Comparison of ENCODE assay signal across 31 cellular contexts in the genomic region with DNA sequence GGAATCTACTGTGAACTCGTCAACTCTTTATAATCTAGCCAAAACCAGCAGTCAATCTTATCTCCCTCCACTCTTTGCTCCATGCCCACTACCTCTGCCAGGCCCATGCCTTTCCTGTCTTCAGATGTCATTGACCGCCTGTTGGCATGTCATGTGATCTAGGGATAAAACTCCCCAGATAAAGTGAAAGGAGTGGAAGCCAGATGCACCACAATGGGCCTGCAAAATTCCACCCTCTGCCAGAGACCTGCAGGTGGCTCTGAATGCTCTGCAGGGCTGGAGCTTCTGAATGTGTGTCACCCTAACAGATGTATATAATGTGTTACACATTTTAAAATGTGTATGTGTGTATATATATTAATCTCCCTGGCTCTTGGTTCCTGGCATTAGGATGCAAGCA. TPM values are rescaled to one million over a fixed set of nuclear protein-coding genes. Genes with fewer than 3 reads are reported as not detected.
DNase-seq lines count a peak whose midpoint lies in the region; ATAC-seq, FAIRE-seq and TF ChIP-seq lines count a peak whose summit lies in the region.
"Had no signal": no experiment of that assay in that cellular context is flagged by ENCODE, and none has a peak within 500 bp of the region (broad histone marks: within the 10 kb centered on the region; RNA-seq: fewer than 3 reads in every experiment).

No MANE protein-coding gene starts in this region.

- in situ Hi-C loops in K562 (cut with MboI): no loop called here

- no peak overlapping the region for H3K4me3 ChIP-seq in breast epithelium
- no peak overlapping the region for H3K4me3 ChIP-seq in GM23338
- no peak overlapping the region for H3K4me3 ChIP-seq in PC-9
- no peak overlapping the region for H3K4me3 ChIP-seq in K562
- H3K4me3 ChIP-seq in vagina: no peak overlapping the region
- H3K4me3 ChIP-seq: BLaER1, GM12878 had no signal

- ATAC-seq in GM23338 (peak; percentile 35; the same call in 2 of the 3 replicates), K562 (no peak)
- ATAC-seq: GM12878 had no signal

- no peak for FAIRE-seq in K562 (lab: Jason Lieb, UNC)
- FAIRE-seq: A204.1, GM12878, GM12892, GM18507 had no signal

- no peaks in the 10 kb centered on the region for H3K9me1 ChIP-seq in K562 (ENCODE audit: control insufficient read depth, insufficient read depth, low read length)

- H3K9me3 Mint-ChIP-seq in MCF 10A (ENCODE audit: unreplicated experiment) (no peaks in the 10 kb centered on the region), GM23338 (no peaks in the 10 kb centered on the region)
- H3K9me3 Mint-ChIP-seq: CD4-positive, alpha-beta memory T cell; CD8-positive, alpha-beta memory T cell had no signal

- H3K79me2 ChIP-seq in GM23338 (replicated peaks; ENCODE audit: insufficient read depth) (no peaks in the 10 kb centered on the region), PC-9 (ENCODE audit: low read depth) (no peaks in the 10 kb centered on the region), K562 (ENCODE audit: control insufficient read depth, insufficient read depth, low read length) (no peaks in the 10 kb centered on the region)

- intact Hi-C loops in MCF 10A (cut with micrococcal nuclease): no loop called here
- intact Hi-C loops in breast epithelium (cut with DNase I; ENCODE audit: low total_unique reads): no loop called here
- intact Hi-C loops in PC-9 (cut with micrococcal nuclease; ENCODE audit: unreplicated experiment): no loop called here
- intact Hi-C loops in K562 (cut with micrococcal nuclease): no loop called here
- intact Hi-C loops in vagina (cut with DNase I): no loop called here

- H3K9me2 ChIP-seq in GM23338 (ENCODE audit: insufficient read depth) (0 out of 2 replicates have a peak, but pooled peaks cover 3% of the 10 kb centered on the region), PC-9 (ENCODE audit: insufficient read depth) (no peaks in the 10 kb centered on the region)

- H3K27me3 ChIP-seq in breast epithelium: no peaks in the 10 kb centered on the region
- H3K27me3 ChIP-seq in GM23338 (ENCODE audit: insufficient read depth): no peaks in the 10 kb centered on the region
- no peaks in the 10 kb centered on the region for H3K27me3 ChIP-seq in PC-9 (ENCODE audit: insufficient read depth, low read depth)
- H3K27me3 ChIP-seq in K562 (ENCODE audit: control insufficient read depth in 2 of 2, insufficient read depth in 2 of 2, low read length in 2 of 2): peaks cover 0 to 15% of the 10 kb centered on the region in 2 experiments; a peak in 2 of 5 replicates
- no peaks in the 10 kb centered on the region for H3K27me3 ChIP-seq in vagina
- H3K27me3 ChIP-seq: BE2C, BLaER1 had no signal

- H3K27ac Mint-ChIP-seq in MCF 10A (ENCODE audit: low read depth, unreplicated experiment) (peak overlapping the region; percentile 37), GM23338 (no peak overlapping the region)
- H3K27ac Mint-ChIP-seq: CD14-positive monocyte; CD4-positive, alpha-beta memory T cell; CD4-positive, CD25-positive, alpha-beta regulatory T cell; CD8-positive, alpha-beta memory T cell had no signal

- H3K4me3 Mint-ChIP-seq in MCF 10A (ENCODE audit: unreplicated experiment) (no peak overlapping the region), GM23338 (no peak overlapping the region)
- H3K4me3 Mint-ChIP-seq: CD14-positive monocyte; CD4-positive, alpha-beta memory T cell; CD4-positive, CD25-positive, alpha-beta regulatory T cell; CD8-positive, alpha-beta memory T cell had no signal

- peaks cover 21% of the 10 kb centered on the region for H3K4me1 Mint-ChIP-seq in MCF 10A (ENCODE audit: insufficient read depth, unreplicated experiment)
- peaks cover 15% of the 10 kb centered on the region for H3K4me1 Mint-ChIP-seq in GM23338

- no peak overlapping the region for H3K27ac ChIP-seq in breast epithelium
- no peak overlapping the region for H3K27ac ChIP-seq in GM23338 (ENCODE audit: low read depth)
- peak overlapping the region; percentile 44; the same call in 1 of the 2 replicates for H3K27ac ChIP-seq in PC-9
- H3K27ac ChIP-seq in K562 (ENCODE audit: extremely low read depth, low read depth, low read length): no peak overlapping the region
- H3K27ac ChIP-seq in vagina: no peak overlapping the region
- H3K27ac ChIP-seq: BLaER1 had no signal

- no peak overlapping the region for H2AFZ ChIP-seq in GM23338
- H2AFZ ChIP-seq in PC-9: no peak overlapping the region
- H2AFZ ChIP-seq in K562 (ENCODE audit: low read depth, low read length): no peak overlapping the region

- H3K4me1 ChIP-seq in breast epithelium (no peaks in the 10 kb centered on the region), GM23338 (ENCODE audit: insufficient read depth) (0 out of 2 replicates have a peak, but pooled peaks cover 8% of the 10 kb centered on the region), PC-9 (replicated peaks; ENCODE audit: insufficient read depth) (peaks cover 22% of the 10 kb centered on the region), K562 (replicated peaks in 1 of 2; ENCODE audit: control insufficient read depth in 2 of 2, insufficient read depth in 2 of 2, low read length in 2 of 2) (no peaks in the 10 kb centered on the region; a peak in 1 of 5 replicates), vagina (no peaks in the 10 kb centered on the region)
- H3K4me1 ChIP-seq: BE2C had no signal

- TF ChIP-seq POLR2A in breast epithelium (IDR thresholded peaks at IDR 0.05) (no peak), K562 (conservative IDR thresholded peaks at IDR 0.05) (no peak), vagina (IDR thresholded peaks at IDR 0.05) (no peak)

- no peak for TF ChIP-seq EP300 in K562 (IDR thresholded peaks at IDR 0.05; ENCODE audit: low read length)

- POLR2A ChIA-PET in MCF 10A (lab: Yijun Ruan, JAX): interaction anchor here (0.7 to 1.4 kb wide), 8 partner anchors 11 to 128 kb away, joined by 3 to 6 read pairs (median 3); a partner anchor contains a TSS
- POLR2A ChIA-PET in PC-9 (lab: Charles Lee; ENCODE audit: unreplicated experiment): interaction anchor here (0.5 kb wide), 1 partner anchor 830 kb away, joined by 17 read pairs; no protein-coding TSS in a partner anchor
- POLR2A ChIA-PET in K562 (lab: Yijun Ruan, JAX): interaction anchor here (0.9 kb wide), 1 partner anchor 144 kb away, joined by 3 read pairs; no protein-coding TSS in a partner anchor

- H3K36me3 Mint-ChIP-seq in MCF 10A (ENCODE audit: insufficient read depth, unreplicated experiment) (no peaks in the 10 kb centered on the region), GM23338 (ENCODE audit: low read depth) (no peaks in the 10 kb centered on the region)
- H3K36me3 Mint-ChIP-seq: CD4-positive, alpha-beta memory T cell; CD4-positive, CD25-positive, alpha-beta regulatory T cell; CD8-positive, alpha-beta memory T cell had no signal

- no peaks in the 10 kb centered on the region for H3K9me3 ChIP-seq in breast epithelium
- no peaks in the 10 kb centered on the region for H3K9me3 ChIP-seq in PC-9 (ENCODE audit: insufficient read depth, low read depth)
- no peaks in the 10 kb centered on the region for H3K9me3 ChIP-seq in K562 (replicated peaks; ENCODE audit: control insufficient read depth, insufficient read depth, low read depth, low read length)
- H3K9me3 ChIP-seq in vagina: no peaks in the 10 kb centered on the region
- H3K9me3 ChIP-seq: BE2C, BLaER1 had no signal

- WGBS in K562 (ENCODE audit: insufficient coverage, low coverage, missing lambda C conversion rate): 3% methylated on average over 2 of the region's 2 CpGs

- H4K20me1 ChIP-seq in GM23338 (replicated peaks; ENCODE audit: insufficient read depth) (no peaks in the 10 kb centered on the region), PC-9 (ENCODE audit: insufficient read depth) (no peaks in the 10 kb centered on the region), K562 (replicated peaks; ENCODE audit: control insufficient read depth, insufficient read depth, low read length) (no peaks in the 10 kb centered on the region)
- H4K20me1 ChIP-seq: BLaER1 had no signal

- DNase-seq in MCF 10A (ENCODE audit: unreplicated experiment) (no peak), breast epithelium (ENCODE audit: low spot score in 2 of 2) (no peak), GM23338 (ENCODE audit: low spot score) (no peak), PC-9 (no peak), K562 (ENCODE audit: extremely low read depth in 1 of 4, low spot score in 3 of 4) (no peak), activated gamma-delta T cell treated with Interleukin-2 at 50 U/mL for 16 hours (no peak), vagina (ENCODE audit: extremely low spot score in 2 of 2) (no peak)
- DNase-seq: 8988T; ACHN; BE2C; C1 segment of cervical spinal cord; CD4-positive, alpha-beta memory T cell; CD4-positive, CD25-positive, alpha-beta regulatory T cell; CD8-positive, alpha-beta memory T cell; COR-L47; DMS 273 treated with DMSO at 0.1 percent for 48 hours; DMS153; DMS53; DMS79; DND-41; EL; GDM1 had no signal

- H3K36me3 ChIP-seq in breast epithelium (no peaks in the 10 kb centered on the region), GM23338 (ENCODE audit: insufficient read depth) (no peaks in the 10 kb centered on the region), PC-9 (ENCODE audit: low read depth) (no peaks in the 10 kb centered on the region), K562 (ENCODE audit: control insufficient read depth, insufficient read depth, low read length) (no peaks in the 10 kb centered on the region), vagina (no peaks in the 10 kb centered on the region)
- H3K36me3 ChIP-seq: BE2C, BLaER1 had no signal

- CTCF ChIA-PET in MCF 10A (lab: Yijun Ruan, JAX) (interaction anchor here (0.6 to 1.4 kb wide), 4 partner anchors 71 to 234 kb away, joined by 3 to 7 read pairs (median 3); a partner anchor contains a TSS), PC-9 (lab: Charles Lee) (no interaction called here), K562 (lab: Yijun Ruan, JAX; ENCODE audit: low intra/inter-chr PET ratio) (no interaction called here)

- H3F3A ChIP-seq in GM23338 (replicated peaks; ENCODE audit: low read depth) (no peaks in the 10 kb centered on the region), PC-9 (ENCODE audit: insufficient read depth, low read depth) (peaks cover 9% of the 10 kb centered on the region; the same call in 1 of the 2 replicates)

- H3K4me2 ChIP-seq in GM23338: no peak overlapping the region
- 0 out of 2 replicates have a peak overlapping the region, but pooled peaks have one; percentile 12 for H3K4me2 ChIP-seq in PC-9
- no peak overlapping the region for H3K4me2 ChIP-seq in K562 (ENCODE audit: insufficient read depth, low read length)
- H3K4me2 ChIP-seq: BLaER1 had no signal

- BruUV-seq in MCF 10A (replicated peaks; lab: Mats Ljungman, UMichigan) (no TSS peak), PC-9 (replicated peaks; lab: Mats Ljungman, UMichigan) (no TSS peak), K562 (replicated peaks; lab: Mats Ljungman, UMichigan) (no TSS peak)

- H3K27me3 Mint-ChIP-seq in MCF 10A (ENCODE audit: insufficient read depth, unreplicated experiment) (peaks cover 14% of the 10 kb centered on the region), GM23338 (ENCODE audit: insufficient read depth, low read depth, poor library complexity) (no peaks in the 10 kb centered on the region)

- no peak for TF ChIP-seq RAD21 in K562 (CRISPR knock-in tag; conservative IDR thresholded peaks at IDR 0.05 in 1 of 2, IDR thresholded peaks at IDR 0.05 in 1 of 2)

- TF ChIP-seq CTCF in MCF 10A (IDR thresholded peaks at IDR 0.05; ENCODE audit: unreplicated experiment): no peak
- no peak for TF ChIP-seq CTCF in breast epithelium (IDR thresholded peaks at IDR 0.05)
- no peak for TF ChIP-seq CTCF in GM23338 (conservative IDR thresholded peaks at IDR 0.05; ENCODE audit: low read depth in 2 of 2)
- TF ChIP-seq CTCF in PC-9 (conservative IDR thresholded peaks at IDR 0.05): no peak
- TF ChIP-seq CTCF in K562 (IDR thresholded peaks at IDR 0.05 in 2 of 3, conservative IDR thresholded peaks at IDR 0.05 in 1 of 3; ENCODE audit: insufficient read depth in 2 of 3, low read depth in 1 of 3, low read length in 3 of 3): no peak
- TF ChIP-seq CTCF in vagina (IDR thresholded peaks at IDR 0.05): no peak

- no peak overlapping the region for H3K9ac ChIP-seq in K562 (ENCODE audit: insufficient read depth in 1 of 2, low read depth in 2 of 2, low read length in 2 of 2)
- H3K9ac ChIP-seq: BLaER1 had no signal

RNA-seq across cellular contexts. Expression of a gene that starts 2.3 kb away (rescaled TPM):
- not detected in 2 replicates for total RNA-seq in MCF 10A (2022)
- not detected for total RNA-seq in breast epithelium
- total RNA-seq in GM23338 (2014; rRNA removed; shearing (Covaris generic)): not detected in 2 replicates
- not detected in 2 replicates for polyA plus RNA-seq in GM23338 (2016; fragmentation: Nextera tagmentation; extraction: Ambion mirVana)
- 1.7 and 3.1 TPM in 2 replicates for total RNA-seq in PC-9 (2021)
- total RNA-seq in K562 (2011; cell fraction: chromatin; rRNA removed; ENCODE audit: low replicate concordance): not detected in 2 replicates
- not detected in 2 replicates for total RNA-seq in K562 (2011; cell fraction: nucleolus; rRNA removed)
- total RNA-seq in K562 (2011; cell fraction: nucleoplasm; rRNA removed): not detected in 2 replicates
- not detected in 2 replicates for total RNA-seq in K562 (2014; rRNA removed)
- total RNA-seq in K562 (2014; rRNA removed; fragmentation: Illumina TruSeq; extraction: Trizol): not detected in 2 replicates
- total RNA-seq in K562 (2015; rRNA removed; fragmentation: Illumina TruSeq; extraction: Trizol): not detected in 2 replicates
- not detected in 2 replicates for total RNA-seq in K562 (2021)
- not detected in 2 replicates for polyA plus RNA-seq in K562 (2011; rRNA removed)
- polyA plus RNA-seq in K562 (2011; cell fraction: cytosol; rRNA removed): not detected in 2 replicates
- not detected in 2 replicates for polyA plus RNA-seq in K562 (2011; cell fraction: nucleus; rRNA removed)
- polyA plus RNA-seq in K562 (2012): not detected in 2 replicates
- not detected in 2 replicates for polyA plus RNA-seq in K562 (2014; fragmentation: Illumina TruSeq; extraction: Trizol)
- not detected for polyA plus RNA-seq in K562 (2014; fragmentation: Nextera tagmentation; extraction: Ambion mirVana)
- polyA plus RNA-seq in K562 (2014; rRNA removed): not detected in 2 replicates
- not detected in 2 replicates for polyA minus RNA-seq in K562 (2011; rRNA and poly(A)+ RNA removed)
- not detected in 2 replicates for polyA minus RNA-seq in K562 (2011; cell fraction: cytosol; rRNA and poly(A)+ RNA removed)
- not detected in 2 replicates for polyA minus RNA-seq in K562 (2011; cell fraction: nucleus; rRNA and poly(A)+ RNA removed)
- not detected for total RNA-seq in vagina
- total RNA-seq: A673; CD8-positive, alpha-beta memory T cell; Daoy had no signal
- polyA plus RNA-seq: AG04450 had no signal

RNA-seq across cellular contexts. Expression of a gene that starts 31.8 kb away (rescaled TPM):
- total RNA-seq in MCF 10A (2022) (not detected in 2 replicates), breast epithelium (10 to 100 TPM in 1 of 3 donors, 1 to 10 TPM in 2; 4.3 to 15.0 (median 9.2) TPM), PC-9 (2021) (0.28 TPM in 1 of 2 replicates, not detected in the other), K562 (2014; rRNA removed) (not detected in 2 replicates), K562 (2014; rRNA removed; fragmentation: Illumina TruSeq; extraction: Trizol) (not detected in 2 replicates), K562 (2015; rRNA removed; fragmentation: Illumina TruSeq; extraction: Trizol) (not detected in 2 replicates), K562 (2021) (0.09 TPM in 1 of 2 replicates, not detected in the other), vagina (7.1 TPM)
- total RNA-seq in GM23338 (2014; rRNA removed; shearing (Covaris generic)): not detected in 2 replicates
- polyA plus RNA-seq in GM23338 (2016; fragmentation: Nextera tagmentation; extraction: Ambion mirVana) (0.12 TPM in 1 of 2 replicates, not detected in the other), K562 (2011; rRNA removed) (not detected in 2 replicates), K562 (2014; fragmentation: Illumina TruSeq; extraction: Trizol) (not detected in 2 replicates), K562 (2014; fragmentation: Nextera tagmentation; extraction: Ambion mirVana) (not detected), K562 (2014; rRNA removed) (not detected in 2 replicates)
- total RNA-seq in K562 (2011; cell fraction: chromatin; rRNA removed; ENCODE audit: low replicate concordance): not detected in 2 replicates
- not detected in 2 replicates for total RNA-seq in K562 (2011; cell fraction: nucleolus; rRNA removed)
- total RNA-seq in K562 (2011; cell fraction: nucleoplasm; rRNA removed): not detected in 2 replicates
- not detected in 2 replicates for polyA plus RNA-seq in K562 (2011; cell fraction: cytosol; rRNA removed)
- polyA plus RNA-seq in K562 (2011; cell fraction: nucleus; rRNA removed): not detected in 2 replicates
- polyA plus RNA-seq in K562 (2012): not detected in 2 replicates
- polyA minus RNA-seq in K562 (2011; rRNA and poly(A)+ RNA removed): not detected in 2 replicates
- polyA minus RNA-seq in K562 (2011; cell fraction: cytosol; rRNA and poly(A)+ RNA removed): not detected in 2 replicates
- not detected in 2 replicates for polyA minus RNA-seq in K562 (2011; cell fraction: nucleus; rRNA and poly(A)+ RNA removed)
- total RNA-seq: A673, Daoy had no signal
